In the genomic region with DNA sequence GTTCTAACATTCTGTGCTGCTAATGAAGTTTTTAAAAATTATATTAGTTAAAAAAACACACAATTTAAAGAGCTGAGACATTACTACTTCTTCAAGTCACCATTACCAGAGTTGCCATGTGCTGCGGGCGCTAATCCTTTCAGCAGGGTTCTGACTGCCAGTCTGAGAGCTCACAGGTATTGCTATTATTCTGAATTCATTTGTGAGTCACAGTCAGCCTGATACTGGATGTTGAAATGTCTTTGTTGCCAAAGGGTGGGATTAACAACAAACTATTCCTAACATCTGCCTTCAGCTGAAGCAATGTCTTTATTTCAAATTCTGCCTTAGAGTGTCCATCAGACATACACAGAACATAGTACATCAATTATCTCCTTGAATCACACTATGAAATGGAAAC, we compare ENCODE assay signal across 21 cellular contexts.
DNase-seq lines count a peak whose midpoint lies in the region; ATAC-seq, FAIRE-seq and TF ChIP-seq lines count a peak whose summit lies in the region.
"Had no signal": no experiment of that assay in that cellular context is flagged by ENCODE, and none has a peak within 500 bp of the region (broad histone marks: within the 10 kb centered on the region; RNA-seq: fewer than 3 reads in every experiment).

No MANE protein-coding gene starts in this region.

- no peak overlapping the region for H3K4me3 Mint-ChIP-seq in astrocyte (ENCODE audit: unreplicated experiment)
- H3K4me3 Mint-ChIP-seq: B cell; CD4-positive, alpha-beta T cell; HFFc6 had no signal

- H3K4me1 Mint-ChIP-seq in astrocyte (ENCODE audit: low read depth, unreplicated experiment) = no peaks in the 10 kb centered on the region
- H3K4me1 Mint-ChIP-seq: B cell had no signal

- H3K9me3 ChIP-seq in A673 (ENCODE audit: low read depth, low read length, poor library complexity, severe bottlenecking) (no peaks in the 10 kb centered on the region), astrocyte (ENCODE audit: insufficient read depth, low read depth, low read length) (no peaks in the 10 kb centered on the region)

- no TSS peak for BruUV-seq in A673 (replicated peaks; lab: Mats Ljungman, UMichigan)

- CTCF ChIA-PET in A673 (lab: Charles Lee) = no interaction called here

- DNase-seq in A673 (ENCODE audit: low spot score) (no peak), astrocyte (ENCODE audit: low read depth) (no peak), iris pigment epithelial cell (ENCODE audit: low read depth) (peak; percentile 45), LoVo (ENCODE audit: low spot score) (no peak), NCI-H526 treated with DMSO at 0.1 percent for 48 hours (lab: John Stamatoyannopoulos, UW) (no peak), kidney glomerular epithelial cell (lab: John Stamatoyannopoulos, UW) (no peak)
- DNase-seq: 8988T; ACHN; C1 segment of cervical spinal cord; Calu3; CD4-positive, alpha-beta T cell; DMS 273 treated with DMSO at 0.1 percent for 48 hours; DMS79; HCEC 1CT; HFFc6; IMR-90 had no signal

- no peaks in the 10 kb centered on the region for H4K20me1 ChIP-seq in astrocyte (ENCODE audit: insufficient read depth, low read length)

- H3K4me1 ChIP-seq in A673 (ENCODE audit: insufficient read depth, low read length, poor library complexity, severe bottlenecking) (peaks cover 17% of the 10 kb centered on the region), astrocyte (ENCODE audit: insufficient read depth, low read length) (no peaks in the 10 kb centered on the region)

- no peak overlapping the region for H3K4me2 ChIP-seq in astrocyte (ENCODE audit: low read length)

- intact Hi-C loops in A673 (cut with micrococcal nuclease; ENCODE audit: unreplicated experiment) = loop anchor here (5.0 kb wide), 1 partner anchor 136 kb away; no protein-coding TSS in a partner anchor

- H3K9ac ChIP-seq in astrocyte (ENCODE audit: low read length) = no peak overlapping the region

- H3K27ac ChIP-seq in A673 (ENCODE audit: low read depth, low read length, poor library complexity, severe bottlenecking) (peak overlapping the region; percentile 45), astrocyte (ENCODE audit: low read depth, low read length) (no peak overlapping the region)

- no peaks in the 10 kb centered on the region for H3K79me2 ChIP-seq in astrocyte (ENCODE audit: insufficient read depth, low read length)

- no peak overlapping the region for H2AFZ ChIP-seq in astrocyte (ENCODE audit: low read depth, low read length)

- H3K4me3 ChIP-seq in A673 (ENCODE audit: low read depth, low read length, poor library complexity, severe bottlenecking) = no peak overlapping the region
- H3K4me3 ChIP-seq in astrocyte (ENCODE audit: insufficient read depth, low read depth, low read length) = no peak overlapping the region
- H3K4me3 ChIP-seq: GM12878 had no signal

- H3K36me3 Mint-ChIP-seq in astrocyte (ENCODE audit: low read depth, unreplicated experiment) = no peaks in the 10 kb centered on the region

- H3K27me3 ChIP-seq in A673 (replicated peaks; ENCODE audit: insufficient read depth, low read depth, low read length, poor library complexity) (no peaks in the 10 kb centered on the region), astrocyte (ENCODE audit: insufficient read depth, low read length) (no peaks in the 10 kb centered on the region)

- no peak for TF ChIP-seq CTCF in A673 (conservative IDR thresholded peaks at IDR 0.05; ENCODE audit: low read depth, low read length)
- TF ChIP-seq CTCF in astrocyte (IDR thresholded peaks at IDR 0.05; ENCODE audit: insufficient read depth, low read depth, low read length) = no peak

- no peaks in the 10 kb centered on the region for H3K27me3 Mint-ChIP-seq in astrocyte (ENCODE audit: low read depth, unreplicated experiment)
- H3K27me3 Mint-ChIP-seq: B cell; CD4-positive, alpha-beta T cell had no signal

- H3K9me3 Mint-ChIP-seq in astrocyte (ENCODE audit: unreplicated experiment) = no peaks in the 10 kb centered on the region
- H3K9me3 Mint-ChIP-seq: CD4-positive, alpha-beta T cell had no signal

- ATAC-seq in esophagus mucosa = peak; percentile 53
- no peak for ATAC-seq in HG03520 (IDR thresholded peaks at IDR 0.05; ENCODE audit: unreplicated experiment)
- ATAC-seq: GM12878 had no signal

- POLR2A ChIA-PET in A673 (lab: Charles Lee; ENCODE audit: low non-redundant PET) = no interaction called here

- FAIRE-seq in astrocyte (lab: Jason Lieb, UNC) = peak; percentile 45
- FAIRE-seq: GM12878, GM18507 had no signal

- no peak overlapping the region for H3K27ac Mint-ChIP-seq in astrocyte (ENCODE audit: unreplicated experiment)
- H3K27ac Mint-ChIP-seq: B cell; CD4-positive, alpha-beta T cell; HFFc6 had no signal

- H3K36me3 ChIP-seq in A673 (ENCODE audit: insufficient read depth, low read length, poor library complexity, severe bottlenecking) (no peaks in the 10 kb centered on the region), astrocyte (ENCODE audit: insufficient read depth, low read length) (no peaks in the 10 kb centered on the region)
